In genomic region chr5:157130933-157131332, GRCh38 we compare ENCODE assay signal across 12 cellular contexts.
DNase-seq lines count a peak whose midpoint lies in the region; ATAC-seq, FAIRE-seq and TF ChIP-seq lines count a peak whose summit lies in the region.
"Had no signal": no experiment of that assay in that cellular context is flagged by ENCODE, and none has a peak within 500 bp of the region (broad histone marks: within the 10 kb centered on the region; RNA-seq: fewer than 3 reads in every experiment).

No MANE protein-coding gene starts in this region.

- H3K36me3 Mint-ChIP-seq in memory B cell: peaks cover 2% of the 10 kb centered on the region

- FAIRE-seq in HTR-8/SVneo (lab: Jason Lieb, UNC): no peak

- ATAC-seq in HG03103 (IDR thresholded peaks at IDR 0.05; ENCODE audit: low read depth, unreplicated experiment) (peak; percentile 41), SK-N-SH treated with all-trans-retinoic acid at 6 μM for 48 hours (0 out of 3 replicates have a peak, but pooled peaks have one; percentile 26), memory B cell (ENCODE audit: low read depth) (peak; percentile 58)

- no peaks in the 10 kb centered on the region for H3K27me3 Mint-ChIP-seq in memory B cell

- DNase-seq in NCI-H2227 (lab: John Stamatoyannopoulos, UW; ENCODE audit: unreplicated experiment) (peak; percentile 6), NCI-H2227 treated with DMSO at 0.1 percent for 48 hours (lab: John Stamatoyannopoulos, UW) (no peak), memory B cell (ENCODE audit: low spot score in 2 of 2) (no peak), HTR-8/SVneo (ENCODE audit: insufficient read length, low spot score) (no peak), NCI-H187 (lab: John Stamatoyannopoulos, UW) (no peak)
- DNase-seq in activated CD4-positive, alpha-beta T cell treated with anti-CD3 and anti-CD28 coated beads, Interleukin-2, amount 50 U/mL, for 4 hours: no peak
- DNase-seq: activated CD4-positive, alpha-beta T cell treated with anti-CD3 and anti-CD28 coated beads for 4 hours; H7; NCI-H510A; stimulated activated naive CD4-positive, alpha-beta T cell treated with Interleukin-2 at 50 U/mL for 16 hours had no signal

- H3K4me3 Mint-ChIP-seq in memory B cell: no peak overlapping the region

- H3K4me1 Mint-ChIP-seq in memory B cell: peaks cover 6% of the 10 kb centered on the region

- H3K9me3 Mint-ChIP-seq in memory B cell: no peaks in the 10 kb centered on the region

- no peak overlapping the region for H3K27ac Mint-ChIP-seq in memory B cell

TF ChIP-seq in SK-N-SH treated with all-trans-retinoic acid at 6 μM for 48 hours, 23 proteins besides CTCF, POLR2A, EP300 and RAD21:
- TF ChIP-seq BACH2 (CRISPR knock-in tag; IDR thresholded peaks at IDR 0.05; ENCODE audit: borderline replicate concordance) (no peak), ZC3H10 (CRISPR knock-in tag; IDR thresholded peaks at IDR 0.05) (no peak), TCF4 (CRISPR knock-in tag; IDR thresholded peaks at IDR 0.05; ENCODE audit: borderline replicate concordance) (no peak), ZNF8 (CRISPR knock-in tag; IDR thresholded peaks at IDR 0.05) (no peak), ZFP3 (CRISPR knock-in tag; IDR thresholded peaks at IDR 0.05) (no peak), ZFP30 (CRISPR knock-in tag; IDR thresholded peaks at IDR 0.05) (no peak), RARB (CRISPR knock-in tag; IDR thresholded peaks at IDR 0.05) (no peak), TOX (CRISPR knock-in tag; IDR thresholded peaks at IDR 0.05; ENCODE audit: borderline replicate concordance) (no peak), TSHZ2 (CRISPR knock-in tag; IDR thresholded peaks at IDR 0.05) (no peak), CREB5 (CRISPR knock-in tag; IDR thresholded peaks at IDR 0.05; ENCODE audit: low read depth) (no peak)
